Comparison of ENCODE assay signal across 9 cellular contexts in genomic region chr10:125156739-125157472, GRCh38. TPM values are rescaled to one million over a fixed set of nuclear protein-coding genes. Genes with fewer than 3 reads are reported as not detected.
DNase-seq lines count a peak whose midpoint lies in the region; ATAC-seq and TF ChIP-seq lines count a peak whose summit lies in the region.
"Had no signal": no experiment of that assay in that cellular context is flagged by ENCODE, and none has a peak within 500 bp of the region (broad histone marks: within the 10 kb centered on the region; RNA-seq: fewer than 3 reads in every experiment).

No MANE protein-coding gene starts in this region.

- no peaks in the 10 kb centered on the region for H3K36me3 Mint-ChIP-seq in activated naive CD4-positive, alpha-beta T cell treated with anti-CD3 and anti-CD28 coated beads, Interleukin-2, amount 10 ng/mL, durations not matched to agents 7 days and 5 days

- in situ Hi-C loops in astrocyte of the spinal cord (cut with HindIII; ENCODE audit: low sequenced_read_pairs), result no loop called here

- H3K4me1 Mint-ChIP-seq in activated naive CD4-positive, alpha-beta T cell treated with anti-CD3 and anti-CD28 coated beads, Interleukin-2, amount 10 ng/mL, durations not matched to agents 7 days and 5 days, result peaks cover 6% of the 10 kb centered on the region

- H3K27me3 Mint-ChIP-seq in activated naive CD4-positive, alpha-beta T cell treated with anti-CD3 and anti-CD28 coated beads, Interleukin-2, amount 10 ng/mL, durations not matched to agents 7 days and 5 days, result peaks cover 80% of the 10 kb centered on the region

- peak overlapping the region; percentile 11 for H3K27ac ChIP-seq in suprapubic skin
- H3K27ac ChIP-seq in Karpas-422 (ENCODE audit: low read length), result no peak overlapping the region

- TF ChIP-seq EP300 in suprapubic skin (IDR thresholded peaks at IDR 0.05), result no peak

- H3K27me3 ChIP-seq in suprapubic skin, result no peaks in the 10 kb centered on the region
- no peaks in the 10 kb centered on the region for H3K27me3 ChIP-seq in Karpas-422 (ENCODE audit: low read length)

- H3K4me1 ChIP-seq in suprapubic skin (peaks cover 72% of the 10 kb centered on the region), Karpas-422 (ENCODE audit: low read length) (no peaks in the 10 kb centered on the region)

- peak; percentile 15 for DNase-seq in DMS 273 (lab: John Stamatoyannopoulos, UW; ENCODE audit: unreplicated experiment)
- DNase-seq in DMS 273 treated with DMSO at 0.1 percent for 48 hours (lab: John Stamatoyannopoulos, UW), result no peak
- no peak for DNase-seq in astrocyte of the spinal cord (ENCODE audit: low read depth, low spot score)
- DNase-seq in left lobe of liver (ENCODE audit: low spot score), result no peak
- peak in 1 of 2 donors; percentile 4 for DNase-seq in suprapubic skin (ENCODE audit: low spot score in 2 of 2)
- DNase-seq in activated naive CD4-positive, alpha-beta T cell treated with anti-CD3 and anti-CD28 coated beads, Interleukin-2, amount 10 ng/mL, durations not matched to agents 7 days and 5 days, result no peak
- DNase-seq in KG1 (lab: John Stamatoyannopoulos, UW), result no peak
- DNase-seq in Karpas-422, result no peak
- DNase-seq: MM.1S had no signal

- no peak overlapping the region for H3K9ac ChIP-seq in Karpas-422 (ENCODE audit: low read length)

- TF ChIP-seq CTCF in astrocyte of the spinal cord (IDR thresholded peaks at IDR 0.05; ENCODE audit: low read depth, low read length) (no peak), suprapubic skin (IDR thresholded peaks at IDR 0.05) (no peak)

- CTCF ChIA-PET in activated naive CD4-positive, alpha-beta T cell treated with anti-CD3 and anti-CD28 coated beads, Interleukin-2, amount 10 ng/mL, durations not matched to agents 7 days and 5 days (lab: Charles Lee), result no interaction called here

- H3K27ac Mint-ChIP-seq in activated naive CD4-positive, alpha-beta T cell treated with anti-CD3 and anti-CD28 coated beads, Interleukin-2, amount 10 ng/mL, durations not matched to agents 7 days and 5 days, result no peak overlapping the region

- WGBS in suprapubic skin, result 40% methylated on average over 13 of the region's 13 CpGs

- no peaks in the 10 kb centered on the region for H3K9me3 Mint-ChIP-seq in activated naive CD4-positive, alpha-beta T cell treated with anti-CD3 and anti-CD28 coated beads, Interleukin-2, amount 10 ng/mL, durations not matched to agents 7 days and 5 days

- H3K4me3 Mint-ChIP-seq in activated naive CD4-positive, alpha-beta T cell treated with anti-CD3 and anti-CD28 coated beads, Interleukin-2, amount 10 ng/mL, durations not matched to agents 7 days and 5 days, result no peak overlapping the region

- no peak overlapping the region for H3K4me2 ChIP-seq in Karpas-422 (ENCODE audit: low read depth, low read length, poor library complexity, severe bottlenecking)

- no peaks in the 10 kb centered on the region for H3K36me3 ChIP-seq in suprapubic skin
- H3K36me3 ChIP-seq in Karpas-422 (ENCODE audit: insufficient read depth, low read length), result no peaks in the 10 kb centered on the region

- no peak for TF ChIP-seq POLR2A in suprapubic skin (IDR thresholded peaks at IDR 0.05)

- H3K9me3 ChIP-seq in suprapubic skin, result no peaks in the 10 kb centered on the region
- no peaks in the 10 kb centered on the region for H3K9me3 ChIP-seq in Karpas-422 (ENCODE audit: low read length)

- no peaks in the 10 kb centered on the region for H3K79me2 ChIP-seq in Karpas-422 (ENCODE audit: low read length)

- no peak overlapping the region for H2AFZ ChIP-seq in Karpas-422 (ENCODE audit: low read length)

- no peaks in the 10 kb centered on the region for H4K20me1 ChIP-seq in Karpas-422 (ENCODE audit: insufficient read depth, low read depth, low read length)

- no peaks in the 10 kb centered on the region for H3K9me2 ChIP-seq in Karpas-422 (replicated peaks; ENCODE audit: insufficient read depth, low read length)

- ATAC-seq in left lobe of liver, result peak; percentile 29

- H3K4me3 ChIP-seq in astrocyte of the spinal cord (ENCODE audit: low read depth, low read length) (peak overlapping the region; percentile 72), suprapubic skin (peak overlapping the region; percentile 86), Karpas-422 (ENCODE audit: low read length) (no peak overlapping the region)

RNA-seq across cellular contexts. Expression of gene CTBP2, which starts 3.5 kb away (rescaled TPM):
- total RNA-seq in left lobe of liver (5.8 TPM), suprapubic skin (10 to 100 TPM; 19.7 to 45.7 (median 29.4) TPM)
- total RNA-seq in Karpas-422 (2014; rRNA removed; shearing (Covaris generic); ENCODE audit: low replicate concordance), result 0.15 and 1.3 TPM in 2 replicates
